Comparison of ENCODE assay signal across 8 cellular contexts in the genomic region with DNA sequence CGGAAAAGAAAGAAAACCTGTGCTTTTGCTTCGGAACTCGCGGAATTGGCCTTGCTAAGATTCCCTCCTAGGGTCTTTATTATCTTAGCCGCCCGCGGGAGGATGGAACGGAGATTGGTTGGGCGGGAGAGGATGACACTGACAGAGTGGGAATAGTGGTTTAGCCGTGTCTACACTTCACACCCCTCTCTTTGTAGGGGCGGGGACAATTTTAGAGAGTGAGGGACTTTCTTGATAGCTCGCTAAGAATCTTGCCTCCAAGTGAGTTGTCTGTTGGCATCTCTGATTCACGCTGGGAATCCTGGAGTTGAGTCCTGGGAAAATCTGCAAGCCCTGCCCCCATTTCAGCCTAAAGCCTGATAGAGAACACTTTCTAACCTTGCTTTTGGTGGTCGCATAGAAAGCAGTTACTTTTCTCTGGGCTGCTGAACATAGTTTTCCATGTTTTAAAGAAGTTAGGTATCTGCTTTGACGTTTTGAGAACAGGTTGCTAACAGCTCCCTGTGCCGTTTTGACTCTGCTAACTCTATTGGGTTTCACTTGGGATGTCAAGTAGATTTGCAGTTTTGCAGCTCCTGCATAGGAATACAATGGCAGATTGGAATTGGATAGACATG. TPM values are rescaled to one million over a fixed set of nuclear protein-coding genes. Genes with fewer than 3 reads are reported as not detected.
DNase-seq lines count a peak whose midpoint lies in the region; ATAC-seq and TF ChIP-seq lines count a peak whose summit lies in the region.

No MANE protein-coding gene starts in this region.

- POLR2A ChIA-PET in HEK293T (lab: Yijun Ruan, JAX): interaction anchor here (0.5 to 2.8 kb wide), 12 partner anchors 11 to 401 kb away, joined by 3 to 20 read pairs (median 5); no protein-coding TSS in a partner anchor

- no peaks in the 10 kb centered on the region for H3K9me3 ChIP-seq in liver (ENCODE audit: control insufficient read depth in 4 of 4, low read length in 3 of 4)

- CTCF ChIA-PET in HEK293T (lab: Yijun Ruan, JAX): no interaction called here

- peak overlapping the region; percentile 85 to 91 for H3K27ac ChIP-seq in liver (ENCODE audit: low read depth in 1 of 2, low read length in 2 of 2)

- DNase-seq in EH (ENCODE audit: low read depth): peak; percentile 66
- peak; percentile 58 for DNase-seq in HEK293T (ENCODE audit: extremely low spot score)
- peak; percentile 57 for DNase-seq in RPMI7951 (ENCODE audit: low read depth)
- DNase-seq in cardiac fibroblast (ENCODE audit: low read depth in 2 of 2): peak; percentile 28 to 32
- peak; percentile 2 to 6 for DNase-seq in stimulated activated CD8-positive, alpha-beta memory T cell treated with anti-CD3 and anti-CD28 coated beads, Interleukin-4, amount 100 ng/mL, for 4 hours (ENCODE audit: low read depth in 2 of 2, low spot score in 1 of 2)
- no peak for DNase-seq in T1000 (lab: John Stamatoyannopoulos, UW)

- H3K4me3 ChIP-seq in cardiac fibroblast (replicated peaks in 1 of 2; ENCODE audit: low read depth in 2 of 2, low read length in 2 of 2) (peak overlapping the region; percentile 91 to 99), liver (ENCODE audit: low read depth in 1 of 3, low read length in 3 of 3) (peak overlapping the region; percentile 77 to 100 (median 95))

- under 1% methylated on average over 16 of the region's 16 CpGs for WGBS in liver

- peaks cover 3 to 22% (median 19%) of the 10 kb centered on the region in 4 donors for H3K36me3 ChIP-seq in liver (ENCODE audit: control insufficient read depth in 4 of 4, insufficient read depth in 3 of 4, low read depth in 1 of 4, low read length in 3 of 4)

- H3K27me3 ChIP-seq in liver (ENCODE audit: control insufficient read depth in 4 of 4, insufficient read depth in 4 of 4, low read length in 3 of 4): no peaks in the 10 kb centered on the region

- TF ChIP-seq RAD21 in liver (IDR thresholded peaks at IDR 0.05): no peak

- TF ChIP-seq CTCF in cardiac fibroblast (IDR thresholded peaks at IDR 0.05; ENCODE audit: low read depth, low read length): no peak
- TF ChIP-seq CTCF in liver (IDR thresholded peaks at IDR 0.05; ENCODE audit: low read depth, low read length, missing input control): no peak

- H3K4me1 ChIP-seq in liver (ENCODE audit: control insufficient read depth in 4 of 4, insufficient read depth in 4 of 4, low read length in 3 of 4): peaks cover 8 to 21% (median 11%) of the 10 kb centered on the region in 4 donors

- no peak for ATAC-seq in GM21529 (IDR thresholded peaks at IDR 0.05; ENCODE audit: unreplicated experiment)

- H3K9ac ChIP-seq in liver (ENCODE audit: low read depth in 1 of 2, low read length in 2 of 2): peak overlapping the region; percentile 93 to 96

TF ChIP-seq in HEK293T, 16 proteins besides CTCF, POLR2A, EP300 and RAD21:
- 0 out of 2 replicates have a peak, but pooled peaks have one; percentile 57 for TF ChIP-seq L3MBTL2 (conservative IDR thresholded peaks at IDR 0.05)
- no peak for TF ChIP-seq SP1 (IDR thresholded peaks at IDR 0.05)
- TF ChIP-seq, protein P1, sequence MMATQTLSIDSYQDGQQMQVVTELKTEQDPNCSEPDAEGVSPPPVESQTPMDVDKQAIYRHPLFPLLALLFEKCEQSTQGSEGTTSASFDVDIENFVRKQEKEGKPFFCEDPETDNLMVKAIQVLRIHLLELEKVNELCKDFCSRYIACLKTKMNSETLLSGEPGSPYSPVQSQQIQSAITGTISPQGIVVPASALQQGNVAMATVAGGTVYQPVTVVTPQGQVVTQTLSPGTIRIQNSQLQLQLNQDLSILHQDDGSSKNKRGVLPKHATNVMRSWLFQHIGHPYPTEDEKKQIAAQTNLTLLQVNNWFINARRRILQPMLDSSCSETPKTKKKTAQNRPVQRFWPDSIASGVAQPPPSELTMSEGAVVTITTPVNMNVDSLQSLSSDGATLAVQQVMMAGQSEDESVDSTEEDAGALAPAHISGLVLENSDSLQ (IDR thresholded peaks at IDR 0.05): peak; percentile 29; the same call in 1 of the 2 replicates

TF ChIP-seq in liver, 16 proteins besides CTCF, POLR2A, EP300 and RAD21:
- TF ChIP-seq FOXA2 (IDR thresholded peaks at IDR 0.05): no peak
- no peak for TF ChIP-seq HNF4A (conservative IDR thresholded peaks at IDR 0.05)
- TF ChIP-seq JUND (IDR thresholded peaks at IDR 0.05): no peak
- no peak for TF ChIP-seq SP1 (IDR thresholded peaks at IDR 0.05)
- TF ChIP-seq ATF3 (IDR thresholded peaks at IDR 0.05): no peak

RNA-seq across cellular contexts. Expression of gene NOL11, which starts 0.7 kb away (rescaled TPM):
- total RNA-seq in RPMI7951 (2014; rRNA removed; shearing (Covaris generic)): 36.3 and 48.4 TPM in 2 replicates
- total RNA-seq in liver: 10 to 100 TPM; 20.2 to 27.2 TPM
- polyA plus RNA-seq in liver: 10 to 100 TPM; 11.8 to 21.1 TPM
